25 cellular contexts compared by ENCODE assay signal in the genomic region with DNA sequence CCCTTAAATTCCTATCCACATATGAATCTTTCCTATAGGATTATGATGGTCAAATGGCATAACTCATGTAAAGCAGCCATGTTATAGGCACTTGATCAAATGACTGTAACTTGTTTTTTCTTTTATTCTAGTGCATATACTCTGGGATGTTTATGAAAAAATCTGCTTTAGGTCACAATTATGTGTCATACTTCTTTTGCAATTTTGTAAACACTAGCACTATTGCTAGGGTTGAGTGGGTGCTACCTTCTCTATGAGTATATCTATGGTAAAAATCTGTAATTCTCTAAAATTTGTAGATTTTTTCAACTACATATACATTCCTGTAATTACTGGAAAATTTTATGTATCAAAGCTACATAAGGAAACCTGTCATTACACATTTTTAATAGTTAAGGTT. TPM values are rescaled to one million over a fixed set of nuclear protein-coding genes. Genes with fewer than 3 reads are reported as not detected.
"Had no signal": no experiment of that assay in that cellular context is flagged by ENCODE, and none has a peak within 500 bp of the region (broad histone marks: within the 10 kb centered on the region; RNA-seq: fewer than 3 reads in every experiment).

No MANE protein-coding gene starts in this region.

- H3K4me3 ChIP-seq: MG63, SK-N-MC had no signal

- H3K9me3 ChIP-seq: MG63 had no signal

- H3K9ac ChIP-seq: KMS-11 had no signal

- FAIRE-seq: astrocyte had no signal

- H3K27ac ChIP-seq: KMS-11, SK-N-MC, VCaP had no signal

- DNase-seq: activated CD4-positive, alpha-beta memory T cell treated with anti-CD3 and anti-CD28 coated beads for 36 hours; activated CD4-positive, alpha-beta T cell treated with anti-CD3 and anti-CD28 coated beads, Interleukin-2, amount 10 ng/mL, durations not matched to agents 7 days and 5 days; activated CD4-positive, CD25-positive, alpha-beta regulatory T cell; activated CD8-positive, alpha-beta memory T cell treated with anti-CD3 and anti-CD28 coated beads for 24 hours; activated effector memory CD4-positive, alpha-beta T cell treated with anti-CD3 and anti-CD28 coated beads, Interleukin-2, amount 50 U/mL, for 16 hours; activated naive CD4-positive, alpha-beta T cell treated with Interleukin-2 at 50 U/mL for 16 hours; activated naive CD8-positive, alpha-beta T cell treated with anti-CD3 and anti-CD28 coated beads, Interleukin-2, amount 50 U/mL, for 24 hours; activated T-cell treated with anti-CD3 and anti-CD28 coated beads, Interleukin-2, amount 50 U/mL, for 4 hours; amygdala; MG63; MV-4-11; NCI-H1105; NCI-H1436; NCI-H1694 treated with DMSO at 0.1 percent for 48 hours; NCI-H2081; NCI-H446; NCI-H524; PC-3; SIG-M5; T-helper 1 cell had no signal

RNA-seq across cellular contexts. Expression of a gene that starts 50.0 kb away (rescaled TPM):
- total RNA-seq: activated CD4-positive, alpha-beta memory T cell treated with anti-CD3 and anti-CD28 coated beads for 36 hours; activated CD4-positive, alpha-beta T cell treated with anti-CD3 and anti-CD28 coated beads, Interleukin-2, amount 10 ng/mL, durations not matched to agents 7 days and 5 days; astrocyte; T-helper 2 cell treated with Interferon-gamma antibody and Interleukin-4, amounts not matched to agents 100 ng/mL and 5 ng/mL, for 36 hours had no signal
